ENCODE assay signal across 8 cellular contexts in genomic region chr6:12844284-12845223, GRCh38.
A peak's percentile ranks its signal among the peaks of the same experiment; 100 is the strongest.
DNase-seq lines count a peak whose midpoint lies in the region; ATAC-seq lines count a peak whose summit lies in the region.

No MANE protein-coding gene starts in this region.

- intact Hi-C loops in posterior cingulate gyrus (cut with DNase I), result no loop called here

- in situ Hi-C loops in Caki2 (cut with HindIII; ENCODE audit: low pct_unique_long_range_greater_than_20kb, low sequenced_read_pairs), result no loop called here

- peak; percentile 18 for DNase-seq in Caki2 (ENCODE audit: low read depth)
- peak; percentile 13 for DNase-seq in HPDE6-E6E7 (ENCODE audit: extremely low spot score)
- peak; percentile 26 for DNase-seq in SW480 (ENCODE audit: low spot score)
- peak; percentile 54 for DNase-seq in iPS-NIHi11 (ENCODE audit: low spot score)
- DNase-seq in activated effector memory CD4-positive, alpha-beta T cell treated with Interleukin-2 at 50 U/mL for 16 hours, result no peak
- DNase-seq in posterior cingulate gyrus, result no peak
- no peak for DNase-seq in stimulated activated naive CD8-positive, alpha-beta T cell treated with anti-CD3 and anti-CD28 coated beads, Interleukin-15, Interleukin-2, amounts not matched to agents 100 U/mL and 50 U/mL, for 24 hours

- ATAC-seq in HG03520 (IDR thresholded peaks at IDR 0.05; ENCODE audit: unreplicated experiment), result no peak
- no peak for ATAC-seq in stimulated activated naive CD8-positive, alpha-beta T cell treated with anti-CD3 and anti-CD28 coated beads, Interleukin-15, Interleukin-2, amounts not matched to agents 100 U/mL and 50 U/mL, for 24 hours

Comparison
In these comparisons a context has a peak if more than half of its experiments do, and no peak if none do; other contexts are left out.
1. DNase-seq: peak in Caki2 (single experiment), HPDE6-E6E7 (single experiment), SW480 (single experiment) and iPS-NIHi11 (single experiment); none in activated effector memory CD4-positive, alpha-beta T cell treated with Interleukin-2 at 50 U/mL for 16 hours (single experiment), posterior cingulate gyrus (0 of 10) and stimulated activated naive CD8-positive, alpha-beta T cell treated with anti-CD3 and anti-CD28 coated beads, Interleukin-15, Interleukin-2, amounts not matched to agents 100 U/mL and 50 U/mL, for 24 hours (single experiment).